Comparison of ENCODE assay signal across 1 cellular context in the genomic region with DNA sequence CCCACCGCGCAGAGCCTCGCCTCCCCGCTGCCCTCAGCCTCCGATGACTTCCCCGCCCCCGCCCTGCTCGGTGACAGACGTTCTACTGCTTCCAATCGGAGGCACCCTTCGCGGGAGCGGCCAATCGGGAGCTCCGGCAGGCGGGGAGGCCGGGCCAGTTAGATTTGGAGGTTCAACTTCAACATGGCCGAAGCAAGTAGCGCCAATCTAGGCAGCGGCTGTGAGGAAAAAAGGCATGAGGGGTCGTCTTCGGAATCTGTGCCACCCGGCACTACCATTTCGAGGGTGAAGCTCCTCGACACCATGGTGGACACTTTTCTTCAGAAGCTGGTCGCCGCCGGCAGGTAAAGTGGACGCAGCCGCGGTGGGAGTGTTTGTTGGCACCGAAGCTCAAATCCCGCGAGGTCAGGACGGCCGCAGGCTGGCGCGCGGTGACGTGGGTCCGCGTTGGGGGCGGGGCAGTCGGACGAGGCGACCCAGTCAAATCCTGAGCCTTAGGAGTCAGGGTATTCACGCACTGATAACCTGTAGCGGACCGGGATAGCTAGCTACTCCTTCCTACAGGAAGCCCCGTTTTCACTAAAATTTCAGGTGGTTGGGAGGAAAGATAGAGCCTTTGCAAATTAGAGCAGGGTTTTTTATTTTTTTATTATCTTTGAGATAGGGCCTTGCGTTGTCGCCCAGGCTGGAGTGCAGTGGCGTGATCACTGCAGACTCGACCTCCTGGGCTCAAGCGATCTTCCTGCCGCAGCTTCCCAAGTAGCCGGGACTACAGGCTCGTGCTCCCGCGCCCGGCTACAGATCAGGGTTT.
A peak's percentile ranks its signal among the peaks of the same experiment; 100 is the strongest.
TF ChIP-seq lines count a peak whose summit lies in the region.

A gene with protein sequence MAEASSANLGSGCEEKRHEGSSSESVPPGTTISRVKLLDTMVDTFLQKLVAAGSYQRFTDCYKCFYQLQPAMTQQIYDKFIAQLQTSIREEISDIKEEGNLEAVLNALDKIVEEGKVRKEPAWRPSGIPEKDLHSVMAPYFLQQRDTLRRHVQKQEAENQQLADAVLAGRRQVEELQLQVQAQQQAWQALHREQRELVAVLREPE (plus strand): TSS at position 175 of the 811 bp plus-strand sequence. CDS start 9 bp downstream, at position 184.

TF ChIP-seq in HepG2, 621 proteins besides CTCF, POLR2A, EP300 and RAD21 (continued from another document and continues in another):
- TF ChIP-seq, protein P1, sequence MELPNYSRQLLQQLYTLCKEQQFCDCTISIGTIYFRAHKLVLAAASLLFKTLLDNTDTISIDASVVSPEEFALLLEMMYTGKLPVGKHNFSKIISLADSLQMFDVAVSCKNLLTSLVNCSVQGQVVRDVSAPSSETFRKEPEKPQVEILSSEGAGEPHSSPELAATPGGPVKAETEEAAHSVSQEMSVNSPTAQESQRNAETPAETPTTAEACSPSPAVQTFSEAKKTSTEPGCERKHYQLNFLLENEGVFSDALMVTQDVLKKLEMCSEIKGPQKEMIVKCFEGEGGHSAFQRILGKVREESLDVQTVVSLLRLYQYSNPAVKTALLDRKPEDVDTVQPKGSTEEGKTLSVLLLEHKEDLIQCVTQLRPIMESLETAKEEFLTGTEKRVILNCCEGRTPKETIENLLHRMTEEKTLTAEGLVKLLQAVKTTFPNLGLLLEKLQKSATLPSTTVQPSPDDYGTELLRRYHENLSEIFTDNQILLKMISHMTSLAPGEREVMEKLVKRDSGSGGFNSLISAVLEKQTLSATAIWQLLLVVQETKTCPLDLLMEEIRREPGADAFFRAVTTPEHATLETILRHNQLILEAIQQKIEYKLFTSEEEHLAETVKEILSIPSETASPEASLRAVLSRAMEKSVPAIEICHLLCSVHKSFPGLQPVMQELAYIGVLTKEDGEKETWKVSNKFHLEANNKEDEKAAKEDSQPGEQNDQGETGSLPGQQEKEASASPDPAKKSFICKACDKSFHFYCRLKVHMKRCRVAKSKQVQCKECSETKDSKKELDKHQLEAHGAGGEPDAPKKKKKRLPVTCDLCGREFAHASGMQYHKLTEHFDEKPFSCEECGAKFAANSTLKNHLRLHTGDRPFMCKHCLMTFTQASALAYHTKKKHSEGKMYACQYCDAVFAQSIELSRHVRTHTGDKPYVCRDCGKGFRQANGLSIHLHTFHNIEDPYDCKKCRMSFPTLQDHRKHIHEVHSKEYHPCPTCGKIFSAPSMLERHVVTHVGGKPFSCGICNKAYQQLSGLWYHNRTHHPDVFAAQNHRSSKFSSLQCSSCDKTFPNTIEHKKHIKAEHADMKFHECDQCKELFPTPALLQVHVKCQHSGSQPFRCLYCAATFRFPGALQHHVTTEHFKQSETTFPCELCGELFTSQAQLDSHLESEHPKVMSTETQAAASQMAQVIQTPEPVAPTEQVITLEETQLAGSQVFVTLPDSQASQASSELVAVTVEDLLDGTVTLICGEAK (IDR thresholded peaks at IDR 0.05), result no peak
- TF ChIP-seq, protein P1 (CRISPR knock-in tag; IDR thresholded peaks at IDR 0.05), result peak; percentile 53; the same call in 1 of the 2 replicates
- TF ChIP-seq ZNF234 (CRISPR knock-in tag; conservative IDR thresholded peaks at IDR 0.05) (no peak), ZNF17 (CRISPR knock-in tag; IDR thresholded peaks at IDR 0.05) (no peak), DNMT1 (CRISPR knock-in tag; IDR thresholded peaks at IDR 0.05) (no peak), ELF1 (CRISPR knock-in tag; IDR thresholded peaks at IDR 0.05) (peak; percentile 54; the same call in 1 of the 2 replicates), AKAP8 (CRISPR knock-in tag; IDR thresholded peaks at IDR 0.05) (peak; percentile 89; the same call in 1 of the 2 replicates), CBFB (CRISPR knock-in tag; IDR thresholded peaks at IDR 0.05) (0 out of 2 replicates have a peak, but pooled peaks have one; percentile 20), ZBTB21 (CRISPR knock-in tag; IDR thresholded peaks at IDR 0.05) (no peak), HHEX (CRISPR knock-in tag; IDR thresholded peaks at IDR 0.05) (no peak), BHLHE40 (IDR thresholded peaks at IDR 0.05; ENCODE audit: low read length) (no peak), HOXA3 (CRISPR knock-in tag; IDR thresholded peaks at IDR 0.05) (peak; percentile 96), RFX3 (CRISPR knock-in tag; IDR thresholded peaks at IDR 0.05) (no peak), NFKBIZ (CRISPR knock-in tag; IDR thresholded peaks at IDR 0.05) (no peak), ZNF720 (CRISPR knock-in tag; IDR thresholded peaks at IDR 0.05) (no peak), SIX4 (CRISPR knock-in tag; IDR thresholded peaks at IDR 0.05) (no peak), ZNF607 (CRISPR knock-in tag; IDR thresholded peaks at IDR 0.05; ENCODE audit: borderline replicate concordance) (peak; percentile 81), SUZ12 (IDR thresholded peaks at IDR 0.05; ENCODE audit: low read depth, low read length) (no peak), REPIN1 (CRISPR knock-in tag; IDR thresholded peaks at IDR 0.05; ENCODE audit: borderline replicate concordance, low read depth) (no peak; the same call in 1 of the 2 replicates), ZZZ3 (CRISPR knock-in tag; IDR thresholded peaks at IDR 0.05; ENCODE audit: borderline replicate concordance) (peak; percentile 57; the same call in 1 of the 2 replicates), RBFOX2 (IDR thresholded peaks at IDR 0.05; ENCODE audit: low read depth, low read length) (peak; percentile 95), MAFG (CRISPR knock-in tag; IDR thresholded peaks at IDR 0.05) (no peak), ZNF232 (CRISPR knock-in tag; IDR thresholded peaks at IDR 0.05; ENCODE audit: borderline replicate concordance) (no peak), SP4 (CRISPR knock-in tag; IDR thresholded peaks at IDR 0.05) (peak; percentile 46)
- TF ChIP-seq, protein P2, sequence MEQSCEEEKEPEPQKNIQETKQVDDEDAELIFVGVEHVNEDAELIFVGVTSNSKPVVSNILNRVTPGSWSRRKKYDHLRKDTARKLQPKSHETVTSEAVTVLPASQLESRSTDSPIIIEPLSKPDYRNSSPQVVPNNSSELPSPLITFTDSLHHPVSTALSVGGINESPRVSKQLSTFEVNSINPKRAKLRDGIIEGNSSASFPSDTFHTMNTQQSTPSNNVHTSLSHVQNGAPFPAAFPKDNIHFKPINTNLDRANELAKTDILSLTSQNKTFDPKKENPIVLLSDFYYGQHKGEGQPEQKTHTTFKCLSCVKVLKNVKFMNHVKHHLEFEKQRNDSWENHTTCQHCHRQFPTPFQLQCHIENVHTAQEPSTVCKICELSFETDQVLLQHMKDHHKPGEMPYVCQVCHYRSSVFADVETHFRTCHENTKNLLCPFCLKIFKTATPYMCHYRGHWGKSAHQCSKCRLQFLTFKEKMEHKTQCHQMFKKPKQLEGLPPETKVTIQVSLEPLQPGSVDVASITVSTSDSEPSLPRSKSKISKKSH (CRISPR knock-in tag; IDR thresholded peaks at IDR 0.05; ENCODE audit: borderline replicate concordance), result peak; percentile 74; the same call in 1 of the 2 replicates
- TF ChIP-seq, protein P3, sequence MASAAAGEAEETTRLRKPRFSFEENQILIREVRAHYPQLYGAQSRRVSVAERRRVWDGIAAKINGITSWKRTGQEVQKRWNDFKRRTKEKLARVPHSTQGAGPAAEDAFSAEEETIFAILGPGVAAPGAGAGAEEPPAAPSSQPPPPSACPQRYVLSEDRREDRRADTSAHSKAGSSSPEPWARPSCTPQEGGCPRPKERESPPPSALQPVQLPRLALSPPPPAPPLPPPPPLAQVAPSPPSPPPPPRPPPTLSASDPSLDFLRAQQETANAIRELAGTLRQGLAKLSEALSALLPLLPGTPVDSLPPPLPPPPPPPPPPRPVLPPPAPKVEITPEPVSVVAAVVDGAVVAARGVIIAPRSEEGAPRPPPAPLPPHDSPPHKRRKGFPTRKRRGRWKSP (CRISPR knock-in tag; IDR thresholded peaks at IDR 0.05), result peak; percentile 87
- TF ChIP-seq, protein P4, sequence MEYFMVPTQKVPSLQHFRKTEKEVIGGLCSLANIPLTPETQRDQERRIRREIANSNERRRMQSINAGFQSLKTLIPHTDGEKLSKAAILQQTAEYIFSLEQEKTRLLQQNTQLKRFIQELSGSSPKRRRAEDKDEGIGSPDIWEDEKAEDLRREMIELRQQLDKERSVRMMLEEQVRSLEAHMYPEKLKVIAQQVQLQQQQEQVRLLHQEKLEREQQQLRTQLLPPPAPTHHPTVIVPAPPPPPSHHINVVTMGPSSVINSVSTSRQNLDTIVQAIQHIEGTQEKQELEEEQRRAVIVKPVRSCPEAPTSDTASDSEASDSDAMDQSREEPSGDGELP (IDR thresholded peaks at IDR 0.05; ENCODE audit: borderline replicate concordance, low read depth), result peak; percentile 25; the same call in 1 of the 2 replicates
- TF ChIP-seq, protein P5, sequence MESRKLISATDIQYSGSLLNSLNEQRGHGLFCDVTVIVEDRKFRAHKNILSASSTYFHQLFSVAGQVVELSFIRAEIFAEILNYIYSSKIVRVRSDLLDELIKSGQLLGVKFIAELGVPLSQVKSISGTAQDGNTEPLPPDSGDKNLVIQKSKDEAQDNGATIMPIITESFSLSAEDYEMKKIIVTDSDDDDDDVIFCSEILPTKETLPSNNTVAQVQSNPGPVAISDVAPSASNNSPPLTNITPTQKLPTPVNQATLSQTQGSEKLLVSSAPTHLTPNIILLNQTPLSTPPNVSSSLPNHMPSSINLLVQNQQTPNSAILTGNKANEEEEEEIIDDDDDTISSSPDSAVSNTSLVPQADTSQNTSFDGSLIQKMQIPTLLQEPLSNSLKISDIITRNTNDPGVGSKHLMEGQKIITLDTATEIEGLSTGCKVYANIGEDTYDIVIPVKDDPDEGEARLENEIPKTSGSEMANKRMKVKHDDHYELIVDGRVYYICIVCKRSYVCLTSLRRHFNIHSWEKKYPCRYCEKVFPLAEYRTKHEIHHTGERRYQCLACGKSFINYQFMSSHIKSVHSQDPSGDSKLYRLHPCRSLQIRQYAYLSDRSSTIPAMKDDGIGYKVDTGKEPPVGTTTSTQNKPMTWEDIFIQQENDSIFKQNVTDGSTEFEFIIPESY (CRISPR knock-in tag; IDR thresholded peaks at IDR 0.05), result peak; percentile 30; the same call in 1 of the 2 replicates
- TF ChIP-seq, protein P6, sequence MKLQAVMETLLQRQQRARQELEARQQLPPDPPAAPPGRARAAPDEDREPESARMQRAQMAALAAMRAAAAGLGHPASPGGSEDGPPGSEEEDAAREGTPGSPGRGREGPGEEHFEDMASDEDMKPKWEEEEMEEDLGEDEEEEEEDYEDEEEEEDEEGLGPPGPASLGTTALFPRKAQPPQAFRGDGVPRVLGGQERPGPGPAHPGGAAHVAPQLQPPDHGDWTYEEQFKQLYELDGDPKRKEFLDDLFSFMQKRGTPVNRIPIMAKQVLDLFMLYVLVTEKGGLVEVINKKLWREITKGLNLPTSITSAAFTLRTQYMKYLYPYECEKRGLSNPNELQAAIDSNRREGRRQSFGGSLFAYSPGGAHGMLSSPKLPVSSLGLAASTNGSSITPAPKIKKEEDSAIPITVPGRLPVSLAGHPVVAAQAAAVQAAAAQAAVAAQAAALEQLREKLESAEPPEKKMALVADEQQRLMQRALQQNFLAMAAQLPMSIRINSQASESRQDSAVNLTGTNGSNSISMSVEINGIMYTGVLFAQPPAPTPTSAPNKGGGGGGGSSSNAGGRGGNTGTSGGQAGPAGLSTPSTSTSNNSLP (IDR thresholded peaks at IDR 0.05; ENCODE audit: low read depth, low read length), result no peak; the same call in 1 of the 2 replicates
- TF ChIP-seq, protein P7, sequence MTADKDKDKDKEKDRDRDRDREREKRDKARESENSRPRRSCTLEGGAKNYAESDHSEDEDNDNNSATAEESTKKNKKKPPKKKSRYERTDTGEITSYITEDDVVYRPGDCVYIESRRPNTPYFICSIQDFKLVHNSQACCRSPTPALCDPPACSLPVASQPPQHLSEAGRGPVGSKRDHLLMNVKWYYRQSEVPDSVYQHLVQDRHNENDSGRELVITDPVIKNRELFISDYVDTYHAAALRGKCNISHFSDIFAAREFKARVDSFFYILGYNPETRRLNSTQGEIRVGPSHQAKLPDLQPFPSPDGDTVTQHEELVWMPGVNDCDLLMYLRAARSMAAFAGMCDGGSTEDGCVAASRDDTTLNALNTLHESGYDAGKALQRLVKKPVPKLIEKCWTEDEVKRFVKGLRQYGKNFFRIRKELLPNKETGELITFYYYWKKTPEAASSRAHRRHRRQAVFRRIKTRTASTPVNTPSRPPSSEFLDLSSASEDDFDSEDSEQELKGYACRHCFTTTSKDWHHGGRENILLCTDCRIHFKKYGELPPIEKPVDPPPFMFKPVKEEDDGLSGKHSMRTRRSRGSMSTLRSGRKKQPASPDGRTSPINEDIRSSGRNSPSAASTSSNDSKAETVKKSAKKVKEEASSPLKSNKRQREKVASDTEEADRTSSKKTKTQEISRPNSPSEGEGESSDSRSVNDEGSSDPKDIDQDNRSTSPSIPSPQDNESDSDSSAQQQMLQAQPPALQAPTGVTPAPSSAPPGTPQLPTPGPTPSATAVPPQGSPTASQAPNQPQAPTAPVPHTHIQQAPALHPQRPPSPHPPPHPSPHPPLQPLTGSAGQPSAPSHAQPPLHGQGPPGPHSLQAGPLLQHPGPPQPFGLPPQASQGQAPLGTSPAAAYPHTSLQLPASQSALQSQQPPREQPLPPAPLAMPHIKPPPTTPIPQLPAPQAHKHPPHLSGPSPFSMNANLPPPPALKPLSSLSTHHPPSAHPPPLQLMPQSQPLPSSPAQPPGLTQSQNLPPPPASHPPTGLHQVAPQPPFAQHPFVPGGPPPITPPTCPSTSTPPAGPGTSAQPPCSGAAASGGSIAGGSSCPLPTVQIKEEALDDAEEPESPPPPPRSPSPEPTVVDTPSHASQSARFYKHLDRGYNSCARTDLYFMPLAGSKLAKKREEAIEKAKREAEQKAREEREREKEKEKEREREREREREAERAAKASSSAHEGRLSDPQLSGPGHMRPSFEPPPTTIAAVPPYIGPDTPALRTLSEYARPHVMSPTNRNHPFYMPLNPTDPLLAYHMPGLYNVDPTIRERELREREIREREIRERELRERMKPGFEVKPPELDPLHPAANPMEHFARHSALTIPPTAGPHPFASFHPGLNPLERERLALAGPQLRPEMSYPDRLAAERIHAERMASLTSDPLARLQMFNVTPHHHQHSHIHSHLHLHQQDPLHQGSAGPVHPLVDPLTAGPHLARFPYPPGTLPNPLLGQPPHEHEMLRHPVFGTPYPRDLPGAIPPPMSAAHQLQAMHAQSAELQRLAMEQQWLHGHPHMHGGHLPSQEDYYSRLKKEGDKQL (CRISPR knock-in tag; IDR thresholded peaks at IDR 0.05; ENCODE audit: low read depth), result no peak
